Comparison of ENCODE assay signal across 1 cellular context in the genomic region with DNA sequence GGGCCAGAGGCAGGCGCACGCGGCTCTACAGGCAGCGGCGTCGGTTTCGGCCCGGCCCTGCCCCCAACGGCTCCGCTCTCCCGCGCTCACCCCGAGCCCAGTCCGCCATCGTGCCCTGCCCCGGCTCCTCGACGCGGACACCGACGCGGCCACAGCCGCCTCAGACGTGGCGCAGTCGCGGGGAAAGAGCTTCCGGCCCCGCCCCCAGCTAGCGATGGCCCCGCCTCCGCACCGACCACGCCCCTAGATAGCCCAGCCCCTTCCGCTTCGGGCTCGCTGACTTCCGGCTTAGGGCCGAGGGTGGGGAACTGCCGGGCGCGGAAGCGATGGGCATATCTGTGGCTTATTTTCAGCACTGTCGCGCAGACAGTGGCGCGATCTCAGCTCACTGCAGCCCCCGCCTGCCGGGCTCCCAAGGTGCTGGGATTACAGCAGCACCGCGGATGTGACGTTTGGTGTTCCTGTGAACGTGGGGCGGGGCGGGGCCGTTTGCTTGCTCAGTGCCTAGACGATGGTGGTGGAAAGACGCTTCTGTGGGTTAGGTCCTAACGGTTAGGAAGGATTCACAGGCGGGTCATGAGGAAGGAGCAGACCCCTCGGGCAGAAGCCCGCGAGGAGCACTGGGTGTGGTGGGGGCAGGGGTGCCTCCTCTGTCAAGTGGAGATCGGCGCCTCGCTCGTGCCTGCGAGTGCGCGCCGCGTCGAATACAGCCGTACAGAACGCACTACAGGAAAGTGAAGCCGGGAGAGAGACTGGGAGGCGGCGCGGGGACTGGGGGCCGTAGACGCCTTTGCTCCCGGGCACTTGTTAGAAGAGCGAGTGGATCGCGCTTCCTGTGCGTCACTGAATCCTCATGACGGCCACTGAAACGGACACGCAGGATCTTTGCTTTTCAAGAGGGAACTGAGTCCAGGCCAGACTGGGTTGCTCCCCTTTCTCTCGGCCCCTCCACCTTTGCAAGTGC.
TF ChIP-seq lines count a peak whose summit lies in the region.

A gene with protein sequence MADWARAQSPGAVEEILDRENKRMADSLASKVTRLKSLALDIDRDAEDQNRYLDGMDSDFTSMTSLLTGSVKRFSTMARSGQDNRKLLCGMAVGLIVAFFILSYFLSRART (minus strand): TSS at position 187 of the 964 bp plus-strand sequence. CDS start 78 bp downstream, at position 109.
A gene (plus strand): TSS at position 496 of the 964 bp plus-strand sequence. CDS start 1,147 bp downstream, outside the sequence.

TF ChIP-seq in K562, 482 proteins besides CTCF, POLR2A, EP300 and RAD21 (continued from another document and continues in another):
- TF ChIP-seq, protein P1, sequence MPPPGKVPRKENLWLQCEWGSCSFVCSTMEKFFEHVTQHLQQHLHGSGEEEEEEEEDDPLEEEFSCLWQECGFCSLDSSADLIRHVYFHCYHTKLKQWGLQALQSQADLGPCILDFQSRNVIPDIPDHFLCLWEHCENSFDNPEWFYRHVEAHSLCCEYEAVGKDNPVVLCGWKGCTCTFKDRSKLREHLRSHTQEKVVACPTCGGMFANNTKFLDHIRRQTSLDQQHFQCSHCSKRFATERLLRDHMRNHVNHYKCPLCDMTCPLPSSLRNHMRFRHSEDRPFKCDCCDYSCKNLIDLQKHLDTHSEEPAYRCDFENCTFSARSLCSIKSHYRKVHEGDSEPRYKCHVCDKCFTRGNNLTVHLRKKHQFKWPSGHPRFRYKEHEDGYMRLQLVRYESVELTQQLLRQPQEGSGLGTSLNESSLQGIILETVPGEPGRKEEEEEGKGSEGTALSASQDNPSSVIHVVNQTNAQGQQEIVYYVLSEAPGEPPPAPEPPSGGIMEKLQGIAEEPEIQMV (tag; conservative IDR thresholded peaks at IDR 0.05; ENCODE audit: low read depth) = no peak
- TF ChIP-seq ZNF584 (CRISPR knock-in tag; IDR thresholded peaks at IDR 0.05; ENCODE audit: low read depth) (no peak), SPI1 (IDR thresholded peaks at IDR 0.05; ENCODE audit: borderline replicate concordance, low read depth, low read length) (peak; percentile 78), RBM22 (IDR thresholded peaks at IDR 0.05; ENCODE audit: low read depth, low read length, poor library complexity, severe bottlenecking) (peak; percentile 51), ZC3H11A (IDR thresholded peaks at IDR 0.05; ENCODE audit: low read depth, low read length) (0 out of 2 replicates have a peak, but pooled peaks have one; percentile 15), RFX5 (IDR thresholded peaks at IDR 0.05; ENCODE audit: low read depth, low read length) (no peak), RBFOX2 (IDR thresholded peaks at IDR 0.05; ENCODE audit: low read depth, low read length) (peak; percentile 98), ZNF644 (tag; IDR thresholded peaks at IDR 0.05; ENCODE audit: low read depth) (no peak), KAT8 (IDR thresholded peaks at IDR 0.05; ENCODE audit: low read depth) (no peak), LARP7 (IDR thresholded peaks at IDR 0.05) (no peak), THRAP3 (IDR thresholded peaks at IDR 0.05; ENCODE audit: borderline replicate concordance) (no peak), STAG1 (CRISPR knock-in tag; IDR thresholded peaks at IDR 0.05; ENCODE audit: borderline replicate concordance) (no peak), ZNF589 (CRISPR knock-in tag; IDR thresholded peaks at IDR 0.05; ENCODE audit: low read depth) (no peak; the same call in 1 of the 2 replicates), RBM25 (IDR thresholded peaks at IDR 0.05; ENCODE audit: low read depth, low read length, severe bottlenecking) (no peak), ARNT (IDR thresholded peaks at IDR 0.05) (no peak), KDM5B (IDR thresholded peaks at IDR 0.05; ENCODE audit: insufficient replicate concordance, low read depth, low read length) (peak; percentile 86), SNRNP70 (optimal IDR thresholded peaks at IDR 0.05; ENCODE audit: low read depth, low read length) (no peak), TOE1 (IDR thresholded peaks at IDR 0.05; ENCODE audit: borderline replicate concordance) (no peak; the same call in none of the 2 replicates), TOE1 (CRISPR knock-in tag; IDR thresholded peaks at IDR 0.05; ENCODE audit: borderline replicate concordance, low read depth) (0 out of 2 replicates have a peak, but pooled peaks have one; percentile 49), SMAD4 (CRISPR knock-in tag; conservative IDR thresholded peaks at IDR 0.05) (no peak), BRD4 (IDR thresholded peaks at IDR 0.05) (peak; percentile 78; the same call in 1 of the 2 replicates), XRCC5 (IDR thresholded peaks at IDR 0.05; ENCODE audit: low read depth, low read length) (peak; percentile 75; the same call in 1 of the 2 replicates), ZNF668 (CRISPR knock-in tag; IDR thresholded peaks at IDR 0.05) (no peak), PHB (CRISPR knock-in tag; IDR thresholded peaks at IDR 0.05) (no peak), HDAC8 (tag; IDR thresholded peaks at IDR 0.05) (no peak), RNF2 (IDR thresholded peaks at IDR 0.05) (0 out of 2 replicates have a peak, but pooled peaks have one; percentile 69), CHCHD3 (CRISPR knock-in tag; IDR thresholded peaks at IDR 0.05) (no peak), SRSF9 (IDR thresholded peaks at IDR 0.05; ENCODE audit: borderline replicate concordance, low read depth, low read length) (no peak), NCOA2 (IDR thresholded peaks at IDR 0.05; ENCODE audit: partially characterized antibody in 2 of 2) (no peak), TCF7L2 (IDR thresholded peaks at IDR 0.05; ENCODE audit: low read depth, low read length) (no peak), ESRRA (IDR thresholded peaks at IDR 0.05; ENCODE audit: borderline replicate concordance, low read depth) (peak; percentile 55; the same call in 1 of the 2 replicates), HNRNPLL (IDR thresholded peaks at IDR 0.05; ENCODE audit: low read depth, low read length, poor library complexity, severe bottlenecking) (peak; percentile 74), CXXC5 (CRISPR knock-in tag; IDR thresholded peaks at IDR 0.05) (peak; percentile 75), MTF1 (CRISPR knock-in tag; IDR thresholded peaks at IDR 0.05; ENCODE audit: borderline replicate concordance) (no peak), MAFK (IDR thresholded peaks at IDR 0.05; ENCODE audit: low read length) (no peak), HIVEP1 (CRISPR knock-in tag; IDR thresholded peaks at IDR 0.05) (no peak), SAFB2 (IDR thresholded peaks at IDR 0.05; ENCODE audit: borderline replicate concordance, low read depth, low read length, severe bottlenecking) (no peak), KAT2B (IDR thresholded peaks at IDR 0.05; ENCODE audit: low read depth, low read length) (no peak), NFYB (IDR thresholded peaks at IDR 0.05; ENCODE audit: extremely low read depth, insufficient read length) (no peak), NFE2L1 (tag; IDR thresholded peaks at IDR 0.05; ENCODE audit: borderline replicate concordance, low read depth) (no peak)
- TF ChIP-seq, protein P2, sequence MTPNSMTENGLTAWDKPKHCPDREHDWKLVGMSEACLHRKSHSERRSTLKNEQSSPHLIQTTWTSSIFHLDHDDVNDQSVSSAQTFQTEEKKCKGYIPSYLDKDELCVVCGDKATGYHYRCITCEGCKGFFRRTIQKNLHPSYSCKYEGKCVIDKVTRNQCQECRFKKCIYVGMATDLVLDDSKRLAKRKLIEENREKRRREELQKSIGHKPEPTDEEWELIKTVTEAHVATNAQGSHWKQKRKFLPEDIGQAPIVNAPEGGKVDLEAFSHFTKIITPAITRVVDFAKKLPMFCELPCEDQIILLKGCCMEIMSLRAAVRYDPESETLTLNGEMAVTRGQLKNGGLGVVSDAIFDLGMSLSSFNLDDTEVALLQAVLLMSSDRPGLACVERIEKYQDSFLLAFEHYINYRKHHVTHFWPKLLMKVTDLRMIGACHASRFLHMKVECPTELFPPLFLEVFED (CRISPR knock-in tag; conservative IDR thresholded peaks at IDR 0.05) = no peak
- TF ChIP-seq, protein P3, sequence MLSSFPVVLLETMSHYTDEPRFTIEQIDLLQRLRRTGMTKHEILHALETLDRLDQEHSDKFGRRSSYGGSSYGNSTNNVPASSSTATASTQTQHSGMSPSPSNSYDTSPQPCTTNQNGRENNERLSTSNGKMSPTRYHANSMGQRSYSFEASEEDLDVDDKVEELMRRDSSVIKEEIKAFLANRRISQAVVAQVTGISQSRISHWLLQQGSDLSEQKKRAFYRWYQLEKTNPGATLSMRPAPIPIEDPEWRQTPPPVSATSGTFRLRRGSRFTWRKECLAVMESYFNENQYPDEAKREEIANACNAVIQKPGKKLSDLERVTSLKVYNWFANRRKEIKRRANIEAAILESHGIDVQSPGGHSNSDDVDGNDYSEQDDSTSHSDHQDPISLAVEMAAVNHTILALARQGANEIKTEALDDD (IDR thresholded peaks at IDR 0.05) = no peak
- TF ChIP-seq, protein P4, sequence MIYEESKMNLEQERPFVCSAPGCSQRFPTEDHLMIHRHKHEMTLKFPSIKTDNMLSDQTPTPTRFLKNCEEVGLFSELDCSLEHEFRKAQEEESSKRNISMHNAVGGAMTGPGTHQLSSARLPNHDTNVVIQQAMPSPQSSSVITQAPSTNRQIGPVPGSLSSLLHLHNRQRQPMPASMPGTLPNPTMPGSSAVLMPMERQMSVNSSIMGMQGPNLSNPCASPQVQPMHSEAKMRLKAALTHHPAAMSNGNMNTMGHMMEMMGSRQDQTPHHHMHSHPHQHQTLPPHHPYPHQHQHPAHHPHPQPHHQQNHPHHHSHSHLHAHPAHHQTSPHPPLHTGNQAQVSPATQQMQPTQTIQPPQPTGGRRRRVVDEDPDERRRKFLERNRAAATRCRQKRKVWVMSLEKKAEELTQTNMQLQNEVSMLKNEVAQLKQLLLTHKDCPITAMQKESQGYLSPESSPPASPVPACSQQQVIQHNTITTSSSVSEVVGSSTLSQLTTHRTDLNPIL (CRISPR knock-in tag; IDR thresholded peaks at IDR 0.05) = no peak
- TF ChIP-seq, protein P5, sequence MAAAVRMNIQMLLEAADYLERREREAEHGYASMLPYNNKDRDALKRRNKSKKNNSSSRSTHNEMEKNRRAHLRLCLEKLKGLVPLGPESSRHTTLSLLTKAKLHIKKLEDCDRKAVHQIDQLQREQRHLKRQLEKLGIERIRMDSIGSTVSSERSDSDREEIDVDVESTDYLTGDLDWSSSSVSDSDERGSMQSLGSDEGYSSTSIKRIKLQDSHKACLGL (CRISPR knock-in tag; IDR thresholded peaks at IDR 0.05; ENCODE audit: borderline replicate concordance, poor library complexity, severe bottlenecking) = no peak
- TF ChIP-seq, protein P6, sequence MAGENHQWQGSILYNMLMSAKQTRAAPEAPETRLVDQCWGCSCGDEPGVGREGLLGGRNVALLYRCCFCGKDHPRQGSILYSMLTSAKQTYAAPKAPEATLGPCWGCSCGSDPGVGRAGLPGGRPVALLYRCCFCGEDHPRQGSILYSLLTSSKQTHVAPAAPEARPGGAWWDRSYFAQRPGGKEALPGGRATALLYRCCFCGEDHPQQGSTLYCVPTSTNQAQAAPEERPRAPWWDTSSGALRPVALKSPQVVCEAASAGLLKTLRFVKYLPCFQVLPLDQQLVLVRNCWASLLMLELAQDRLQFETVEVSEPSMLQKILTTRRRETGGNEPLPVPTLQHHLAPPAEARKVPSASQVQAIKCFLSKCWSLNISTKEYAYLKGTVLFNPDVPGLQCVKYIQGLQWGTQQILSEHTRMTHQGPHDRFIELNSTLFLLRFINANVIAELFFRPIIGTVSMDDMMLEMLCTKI (IDR thresholded peaks at IDR 0.05; ENCODE audit: partially characterized antibody) = no peak
- TF ChIP-seq, protein P7, sequence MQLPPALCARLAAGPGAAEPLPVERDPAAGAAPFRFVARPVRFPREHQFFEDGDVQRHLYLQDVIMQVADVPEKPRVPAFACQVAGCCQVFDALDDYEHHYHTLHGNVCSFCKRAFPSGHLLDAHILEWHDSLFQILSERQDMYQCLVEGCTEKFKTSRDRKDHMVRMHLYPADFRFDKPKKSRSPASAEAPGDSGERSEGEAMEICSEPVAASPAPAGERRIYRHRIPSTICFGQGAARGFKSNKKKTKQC (CRISPR knock-in tag; IDR thresholded peaks at IDR 0.05) = no peak; the same call in 1 of the 2 replicates
- TF ChIP-seq, protein P8, sequence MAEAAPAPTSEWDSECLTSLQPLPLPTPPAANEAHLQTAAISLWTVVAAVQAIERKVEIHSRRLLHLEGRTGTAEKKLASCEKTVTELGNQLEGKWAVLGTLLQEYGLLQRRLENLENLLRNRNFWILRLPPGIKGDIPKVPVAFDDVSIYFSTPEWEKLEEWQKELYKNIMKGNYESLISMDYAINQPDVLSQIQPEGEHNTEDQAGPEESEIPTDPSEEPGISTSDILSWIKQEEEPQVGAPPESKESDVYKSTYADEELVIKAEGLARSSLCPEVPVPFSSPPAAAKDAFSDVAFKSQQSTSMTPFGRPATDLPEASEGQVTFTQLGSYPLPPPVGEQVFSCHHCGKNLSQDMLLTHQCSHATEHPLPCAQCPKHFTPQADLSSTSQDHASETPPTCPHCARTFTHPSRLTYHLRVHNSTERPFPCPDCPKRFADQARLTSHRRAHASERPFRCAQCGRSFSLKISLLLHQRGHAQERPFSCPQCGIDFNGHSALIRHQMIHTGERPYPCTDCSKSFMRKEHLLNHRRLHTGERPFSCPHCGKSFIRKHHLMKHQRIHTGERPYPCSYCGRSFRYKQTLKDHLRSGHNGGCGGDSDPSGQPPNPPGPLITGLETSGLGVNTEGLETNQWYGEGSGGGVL (CRISPR knock-in tag; IDR thresholded peaks at IDR 0.05) = no peak
- TF ChIP-seq, protein P9, sequence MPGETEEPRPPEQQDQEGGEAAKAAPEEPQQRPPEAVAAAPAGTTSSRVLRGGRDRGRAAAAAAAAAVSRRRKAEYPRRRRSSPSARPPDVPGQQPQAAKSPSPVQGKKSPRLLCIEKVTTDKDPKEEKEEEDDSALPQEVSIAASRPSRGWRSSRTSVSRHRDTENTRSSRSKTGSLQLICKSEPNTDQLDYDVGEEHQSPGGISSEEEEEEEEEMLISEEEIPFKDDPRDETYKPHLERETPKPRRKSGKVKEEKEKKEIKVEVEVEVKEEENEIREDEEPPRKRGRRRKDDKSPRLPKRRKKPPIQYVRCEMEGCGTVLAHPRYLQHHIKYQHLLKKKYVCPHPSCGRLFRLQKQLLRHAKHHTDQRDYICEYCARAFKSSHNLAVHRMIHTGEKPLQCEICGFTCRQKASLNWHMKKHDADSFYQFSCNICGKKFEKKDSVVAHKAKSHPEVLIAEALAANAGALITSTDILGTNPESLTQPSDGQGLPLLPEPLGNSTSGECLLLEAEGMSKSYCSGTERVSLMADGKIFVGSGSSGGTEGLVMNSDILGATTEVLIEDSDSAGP (CRISPR knock-in tag; IDR thresholded peaks at IDR 0.05) = no peak
- TF ChIP-seq, protein P10, sequence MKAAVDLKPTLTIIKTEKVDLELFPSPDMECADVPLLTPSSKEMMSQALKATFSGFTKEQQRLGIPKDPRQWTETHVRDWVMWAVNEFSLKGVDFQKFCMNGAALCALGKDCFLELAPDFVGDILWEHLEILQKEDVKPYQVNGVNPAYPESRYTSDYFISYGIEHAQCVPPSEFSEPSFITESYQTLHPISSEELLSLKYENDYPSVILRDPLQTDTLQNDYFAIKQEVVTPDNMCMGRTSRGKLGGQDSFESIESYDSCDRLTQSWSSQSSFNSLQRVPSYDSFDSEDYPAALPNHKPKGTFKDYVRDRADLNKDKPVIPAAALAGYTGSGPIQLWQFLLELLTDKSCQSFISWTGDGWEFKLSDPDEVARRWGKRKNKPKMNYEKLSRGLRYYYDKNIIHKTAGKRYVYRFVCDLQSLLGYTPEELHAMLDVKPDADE (conservative IDR thresholded peaks at IDR 0.05; ENCODE audit: control insufficient read depth, low read depth, low read length) = 0 out of 2 replicates have a peak, but pooled peaks have one; percentile 41
